In the genomic region with DNA sequence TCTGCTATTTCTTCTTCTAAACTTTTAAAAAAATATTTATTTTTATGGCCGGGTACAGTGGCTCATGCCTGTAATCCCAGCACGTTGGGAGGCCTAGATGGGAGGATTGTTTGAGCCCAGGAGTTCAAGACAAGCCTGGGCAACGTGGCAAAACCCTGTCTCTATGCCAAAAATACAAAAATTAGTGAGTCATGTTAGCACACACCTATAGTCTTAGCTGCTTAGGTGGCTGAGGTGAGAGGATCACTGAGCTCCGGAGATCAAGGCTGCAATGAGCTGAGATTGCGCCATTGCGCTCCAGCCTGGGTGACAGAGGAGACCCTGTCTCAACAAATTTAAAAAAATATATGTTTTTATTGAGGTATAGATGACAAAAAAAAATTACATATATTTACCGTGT, we compare ENCODE assay signal across 26 cellular contexts. TPM values are rescaled to one million over a fixed set of nuclear protein-coding genes. Genes with fewer than 3 reads are reported as not detected.
"Had no signal": no experiment of that assay in that cellular context is flagged by ENCODE, and none has a peak within 500 bp of the region (broad histone marks: within the 10 kb centered on the region; RNA-seq: fewer than 3 reads in every experiment).

No MANE protein-coding gene starts in this region.

- H3K4me3 Mint-ChIP-seq: immature natural killer cell, memory B cell, nephron, neural progenitor cell had no signal

- H3K36me3 ChIP-seq: esophagus squamous epithelium, lower lobe of right lung, neural progenitor cell, stomach, thyroid gland, vagina had no signal

- H3K9me3 Mint-ChIP-seq: immature natural killer cell, memory B cell, nephron, neural progenitor cell had no signal

- H3K27ac ChIP-seq: dorsolateral prefrontal cortex, esophagus squamous epithelium, lower lobe of right lung, neural progenitor cell, parathyroid adenoma, stomach, thyroid gland, vagina had no signal

- H3K27me3 ChIP-seq: dorsolateral prefrontal cortex, esophagus squamous epithelium, stomach, thyroid gland, vagina had no signal

- ATAC-seq: left ventricle myocardium superior, lower lobe of right lung, sciatic nerve had no signal

- FAIRE-seq: colon, frontal cortex had no signal

- H3K36me3 Mint-ChIP-seq: immature natural killer cell, memory B cell, neural progenitor cell had no signal

- H3K27ac Mint-ChIP-seq: immature natural killer cell, memory B cell, nephron, neural progenitor cell, progenitor cell of endocrine pancreas had no signal

- H3K4me2 ChIP-seq: neural progenitor cell, smooth muscle cell had no signal

- H2AFZ ChIP-seq: neural progenitor cell, parathyroid adenoma had no signal

- H3K4me3 ChIP-seq: dorsolateral prefrontal cortex, esophagus squamous epithelium, lower lobe of right lung, neural progenitor cell, smooth muscle cell, stomach, thyroid gland, vagina had no signal

- H3K9me3 ChIP-seq: esophagus squamous epithelium, lower lobe of right lung, stomach, thyroid gland, vagina had no signal

- H3K27me3 Mint-ChIP-seq: memory B cell, progenitor cell of endocrine pancreas had no signal

- DNase-seq: dorsolateral prefrontal cortex; effector CD4-positive, alpha-beta T cell; esophagus squamous epithelium; hypothalamus; immature natural killer cell; islet precursor cell; left ventricle myocardium superior; lower lobe of right lung; stimulated activated CD4-positive, alpha-beta T cell treated with anti-CD3 and anti-CD28 coated beads, Interleukin-12 subunit alpha, Interleukin-12 subunit beta, amount 100 ng/mL, for 4 hours; stimulated activated CD4-positive, alpha-beta T cell treated with anti-CD3 and anti-CD28 coated beads, Interleukin-1b, Interleukin-23, amount 100 ng/mL, for 48 hours; stimulated activated CD4-positive, alpha-beta T cell treated with anti-CD3 and anti-CD28 coated beads, Interleukin-4, amount 100 ng/mL, for 1 hour; stimulated activated CD8-positive, alpha-beta memory T cell treated with anti-CD3 and anti-CD28 coated beads, Interleukin-4, amount 100 ng/mL, for 48 hours; stimulated activated naive CD4-positive, alpha-beta T cell treated with Interleukin-2 at 50 U/mL for 16 hours; stomach; thyroid gland; trophoblast cell had no signal

- H3K9ac ChIP-seq: neural progenitor cell, parathyroid adenoma had no signal

RNA-seq across cellular contexts. Expression of gene CDO1, which starts 30.8 kb away (rescaled TPM):
- polyA plus RNA-seq: immature natural killer cell had no signal
